In the genomic region with DNA sequence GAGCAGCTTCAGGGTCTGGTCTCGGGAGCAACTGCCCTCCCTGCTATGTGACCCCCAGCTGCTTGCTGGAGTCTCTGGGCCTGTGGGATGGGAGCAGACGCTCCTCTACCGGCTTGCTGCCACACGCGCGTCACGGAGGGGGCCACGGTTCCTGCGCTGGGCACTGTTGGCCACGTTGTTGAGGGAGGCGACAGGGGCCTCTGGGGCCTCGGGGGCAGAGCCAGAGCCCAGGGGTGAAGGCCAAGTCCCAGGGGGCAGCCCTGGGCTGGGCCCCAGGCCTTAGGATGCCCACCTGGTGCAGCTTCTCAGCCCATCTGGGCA, we compare ENCODE assay signal across 16 cellular contexts. TPM values are rescaled to one million over a fixed set of nuclear protein-coding genes. Genes with fewer than 3 reads are reported as not detected.
DNase-seq lines count a peak whose midpoint lies in the region; ATAC-seq and TF ChIP-seq lines count a peak whose summit lies in the region.
"Had no signal": no experiment of that assay in that cellular context is flagged by ENCODE, and none has a peak within 500 bp of the region (broad histone marks: within the 10 kb centered on the region; RNA-seq: fewer than 3 reads in every experiment).

No MANE protein-coding gene starts in this region.

- H3K4me1 Mint-ChIP-seq in type B pancreatic cell (ENCODE audit: unreplicated experiment) = peaks cover 11% of the 10 kb centered on the region
- H3K4me1 Mint-ChIP-seq: CD14-positive monocyte had no signal

- H3K4me3 Mint-ChIP-seq in type B pancreatic cell = no peak overlapping the region
- H3K4me3 Mint-ChIP-seq: CD14-positive monocyte had no signal

- no peaks in the 10 kb centered on the region for H3K36me3 Mint-ChIP-seq in type B pancreatic cell
- H3K36me3 Mint-ChIP-seq: CD14-positive monocyte had no signal

- TF ChIP-seq CTCF in colonic mucosa (IDR thresholded peaks at IDR 0.05) (no peak), type B pancreatic cell (conservative IDR thresholded peaks at IDR 0.05) (no peak)

- peak overlapping the region in 1 of 2 donors; percentile 26 for H3K9ac ChIP-seq in colonic mucosa (ENCODE audit: low read depth in 2 of 2, low read length in 2 of 2)
- H3K9ac ChIP-seq: GM23248, KMS-11 had no signal

- H3K27me3 Mint-ChIP-seq in type B pancreatic cell = no peaks in the 10 kb centered on the region

- no peaks in the 10 kb centered on the region for H3K36me3 ChIP-seq in colonic mucosa
- no peaks in the 10 kb centered on the region for H3K36me3 ChIP-seq in muscle layer of duodenum (ENCODE audit: control insufficient read depth in 1 of 2, insufficient read depth in 2 of 2, low read length in 2 of 2)
- H3K36me3 ChIP-seq: MG63 had no signal

- H3K4me1 ChIP-seq in colonic mucosa (peaks cover 8% of the 10 kb centered on the region), muscle layer of duodenum (ENCODE audit: control insufficient read depth in 1 of 2, insufficient read depth in 2 of 2, low read length in 2 of 2) (no peaks in the 10 kb centered on the region)

- H3K4me3 ChIP-seq in colonic mucosa (no peak overlapping the region), muscle layer of duodenum (ENCODE audit: low read depth in 1 of 2, low read length in 2 of 2) (no peak overlapping the region)
- H3K4me3 ChIP-seq: GM23248, MG63 had no signal

- H3K27ac Mint-ChIP-seq in type B pancreatic cell = peak overlapping the region; percentile 80
- H3K27ac Mint-ChIP-seq: CD14-positive monocyte had no signal

- ATAC-seq in GM21576 (IDR thresholded peaks at IDR 0.05; ENCODE audit: unreplicated experiment) = no peak

- no peaks in the 10 kb centered on the region for H3K9me3 ChIP-seq in colonic mucosa
- no peaks in the 10 kb centered on the region for H3K9me3 ChIP-seq in muscle layer of duodenum (ENCODE audit: control insufficient read depth in 1 of 2, low read length in 2 of 2)
- H3K9me3 ChIP-seq: MG63 had no signal

- no peaks in the 10 kb centered on the region for H3K27me3 ChIP-seq in colonic mucosa
- H3K27me3 ChIP-seq in muscle layer of duodenum (ENCODE audit: low read depth, low read length) = peaks cover 1% of the 10 kb centered on the region
- H3K27me3 ChIP-seq: MG63 had no signal

- H3K27ac ChIP-seq in colonic mucosa = peak overlapping the region; percentile 50
- H3K27ac ChIP-seq in muscle layer of duodenum (ENCODE audit: low read length) = peak overlapping the region; percentile 29
- H3K27ac ChIP-seq: GM23248, KMS-11 had no signal

- intact Hi-C loops in colonic mucosa (cut with DNase I) = no loop called here

- peak; percentile 53 for DNase-seq in NCI-H2171 treated with DMSO at 0.1 percent for 48 hours (lab: John Stamatoyannopoulos, UW)
- no peak for DNase-seq in NCI-H2171 (lab: John Stamatoyannopoulos, UW)
- no peak for DNase-seq in colonic mucosa
- DNase-seq in type B pancreatic cell (ENCODE audit: extremely low spot score, unreplicated experiment) = no peak
- no peak for DNase-seq in NOMO-1 treated with DMSO at 0.1 percent for 48 hours (lab: John Stamatoyannopoulos, UW; ENCODE audit: unreplicated experiment)
- no peak for DNase-seq in retina
- DNase-seq: 8988T, GM23248, MG63, NCI-H1092 treated with DMSO at 0.1 percent for 48 hours, NCI-H82, SIG-M5 had no signal

- no peaks in the 10 kb centered on the region for H3K9me3 Mint-ChIP-seq in type B pancreatic cell
- H3K9me3 Mint-ChIP-seq: CD14-positive monocyte had no signal

RNA-seq across cellular contexts. Expression of gene ZFPM1, which starts 56.6 kb away (rescaled TPM):
- total RNA-seq in colonic mucosa (10 to 100 TPM in 1 of 2 donors, 1 to 10 TPM in 1; 6.6 to 12.5 TPM), type B pancreatic cell (ENCODE audit: low replicate concordance) (24.0 and 26.7 TPM in 2 replicates)
